Comparison of ENCODE assay signal across 25 cellular contexts in genomic region chr13:111117289-111117688, GRCh38. TPM values are rescaled to one million over a fixed set of nuclear protein-coding genes. Genes with fewer than 3 reads are reported as not detected.
DNase-seq lines count a peak whose midpoint lies in the region; TF ChIP-seq lines count a peak whose summit lies in the region.
"Had no signal": no experiment of that assay in that cellular context is flagged by ENCODE, and none has a peak within 500 bp of the region (broad histone marks: within the 10 kb centered on the region; RNA-seq: fewer than 3 reads in every experiment).

No MANE protein-coding gene starts in this region.

- no TSS peak for BruUV-seq in mammary epithelial cell (replicated peaks; lab: Mats Ljungman, UMichigan)

- in situ Hi-C loops in mammary epithelial cell (cut with MboI; ENCODE audit: low sequenced_read_pairs in 2 of 2) = no loop called here

- H3K27ac ChIP-seq in breast epithelium (peak overlapping the region; percentile 40 to 94), mammary epithelial cell (ENCODE audit: insufficient read depth, low read depth, low read length) (no peak overlapping the region), vagina (peak overlapping the region; percentile 89), prostate gland (no peak overlapping the region), MM.1S (ENCODE audit: low read length) (no peak overlapping the region)

- WGBS in mammary epithelial cell (ENCODE audit: low coverage, missing lambda C conversion rate) = 84% methylated on average over 5 of the region's 5 CpGs
- WGBS in prostate gland = 84% methylated on average over 5 of the region's 5 CpGs

- H3K9ac ChIP-seq in mammary epithelial cell (ENCODE audit: insufficient read depth, low read length) (no peak overlapping the region), MM.1S (ENCODE audit: low read length) (no peak overlapping the region)

- dilution Hi-C loops in mammary epithelial cell (cut with HindIII; ENCODE audit: low sequenced_read_pairs) = no loop called here

- H3K27me3 Mint-ChIP-seq in glutamatergic neuron (ENCODE audit: unreplicated experiment) (peaks cover 28% of the 10 kb centered on the region), osteocyte (ENCODE audit: unreplicated experiment) (no peaks in the 10 kb centered on the region)

- H3K9me3 ChIP-seq in breast epithelium (no peaks in the 10 kb centered on the region), mammary epithelial cell (replicated peaks; ENCODE audit: insufficient read depth, low read length) (no peaks in the 10 kb centered on the region), vagina (no peaks in the 10 kb centered on the region), prostate gland (no peaks in the 10 kb centered on the region), MM.1S (replicated peaks; ENCODE audit: insufficient read depth, low read length) (no peaks in the 10 kb centered on the region)
- H3K9me3 ChIP-seq: BE2C, Caco-2 had no signal

- peaks cover 0 to 5% of the 10 kb centered on the region in 2 donors for H3K4me1 ChIP-seq in breast epithelium
- peaks cover 9% of the 10 kb centered on the region for H3K4me1 ChIP-seq in mammary epithelial cell (ENCODE audit: insufficient read depth, low read length)
- peaks cover 61% of the 10 kb centered on the region for H3K4me1 ChIP-seq in vagina
- H3K4me1 ChIP-seq in prostate gland (replicated peaks) = no peaks in the 10 kb centered on the region
- H3K4me1 ChIP-seq in MM.1S (ENCODE audit: low read length) = peaks cover 4% of the 10 kb centered on the region; the same call in 1 of the 2 replicates
- H3K4me1 ChIP-seq: BE2C had no signal

- TF ChIP-seq POLR2A in breast epithelium (IDR thresholded peaks at IDR 0.05) = no peak
- TF ChIP-seq POLR2A in vagina (IDR thresholded peaks at IDR 0.05) = no peak
- no peak for TF ChIP-seq POLR2A in prostate gland (IDR thresholded peaks at IDR 0.05)

- H3K9me3 Mint-ChIP-seq in glutamatergic neuron (ENCODE audit: unreplicated experiment) = peaks cover 27% of the 10 kb centered on the region
- no peaks in the 10 kb centered on the region for H3K9me3 Mint-ChIP-seq in osteocyte (ENCODE audit: unreplicated experiment)
- H3K9me3 Mint-ChIP-seq: activated T-helper 2 cell treated with anti-CD3 and anti-CD28 coated beads, Interferon-gamma antibody, Interleukin-2, Interleukin-4, amounts not matched to agents 10 μg/mL and 5 μg/mL and 100 μg/mL, durations not matched to agents 14 hours and 24 hours and 36 hours; stimulated activated naive B cell treated with anti-CD40 and anti-IgM and Interleukin-4, amounts not matched to agents 10 μg/mL and 1 μg/mL and 100 μg/mL, for 72 hours had no signal

- intact Hi-C loops in breast epithelium (cut with DNase I; ENCODE audit: low total_unique reads) = no loop called here
- intact Hi-C loops in mammary epithelial cell (cut with micrococcal nuclease) = no loop called here
- intact Hi-C loops in vagina (cut with DNase I) = no loop called here
- intact Hi-C loops in prostate gland (cut with DNase I) = no loop called here

- H3K4me2 ChIP-seq in mammary epithelial cell (ENCODE audit: insufficient read depth, low read depth, low read length) = no peak overlapping the region
- no peak overlapping the region for H3K4me2 ChIP-seq in MM.1S (ENCODE audit: low read depth, low read length)

- H2AFZ ChIP-seq in mammary epithelial cell (ENCODE audit: low read depth, low read length) = no peak overlapping the region
- H2AFZ ChIP-seq in MM.1S (ENCODE audit: low read length) = no peak overlapping the region

- H3K4me1 Mint-ChIP-seq in glutamatergic neuron (ENCODE audit: low read depth, unreplicated experiment) (peaks cover 55% of the 10 kb centered on the region), osteocyte (ENCODE audit: unreplicated experiment) (peaks cover 68% of the 10 kb centered on the region)

- H3K79me2 ChIP-seq in mammary epithelial cell (ENCODE audit: insufficient read depth, low read length) = no peaks in the 10 kb centered on the region
- no peaks in the 10 kb centered on the region for H3K79me2 ChIP-seq in MM.1S (ENCODE audit: low read length)

- peak overlapping the region; percentile 81 for H3K4me3 Mint-ChIP-seq in glutamatergic neuron (ENCODE audit: unreplicated experiment)
- H3K4me3 Mint-ChIP-seq in osteocyte (ENCODE audit: unreplicated experiment) = peak overlapping the region; percentile 91
- H3K4me3 Mint-ChIP-seq: stimulated activated naive B cell treated with anti-CD40 and anti-IgM and Interleukin-4, amounts not matched to agents 10 μg/mL and 1 μg/mL and 100 μg/mL, for 72 hours had no signal

- no peaks in the 10 kb centered on the region for H3K36me3 ChIP-seq in breast epithelium
- no peaks in the 10 kb centered on the region for H3K36me3 ChIP-seq in mammary epithelial cell (ENCODE audit: insufficient read depth, low read length)
- H3K36me3 ChIP-seq in vagina = no peaks in the 10 kb centered on the region
- no peaks in the 10 kb centered on the region for H3K36me3 ChIP-seq in prostate gland
- H3K36me3 ChIP-seq in MM.1S (replicated peaks; ENCODE audit: insufficient read depth, low read length) = no peaks in the 10 kb centered on the region
- H3K36me3 ChIP-seq: BE2C had no signal

- H3K27ac Mint-ChIP-seq in glutamatergic neuron (ENCODE audit: unreplicated experiment) = no peak overlapping the region
- peak overlapping the region; percentile 100 for H3K27ac Mint-ChIP-seq in osteocyte (ENCODE audit: unreplicated experiment)
- H3K27ac Mint-ChIP-seq: activated T-helper 2 cell treated with anti-CD3 and anti-CD28 coated beads, Interferon-gamma antibody, Interleukin-2, Interleukin-4, amounts not matched to agents 10 μg/mL and 5 μg/mL and 100 μg/mL, durations not matched to agents 14 hours and 24 hours and 36 hours; stimulated activated naive B cell treated with anti-CD40 and anti-IgM and Interleukin-4, amounts not matched to agents 10 μg/mL and 1 μg/mL and 100 μg/mL, for 72 hours had no signal

- H4K20me1 ChIP-seq in mammary epithelial cell (ENCODE audit: insufficient read depth, low read length) = no peaks in the 10 kb centered on the region
- H4K20me1 ChIP-seq in MM.1S (ENCODE audit: insufficient read depth, low read length) = no peaks in the 10 kb centered on the region

- TF ChIP-seq CTCF in breast epithelium (IDR thresholded peaks at IDR 0.05) (no peak), mammary epithelial cell (conservative IDR thresholded peaks at IDR 0.05 in 1 of 2, IDR thresholded peaks at IDR 0.05 in 1 of 2; ENCODE audit: extremely low read depth in 1 of 2, insufficient read depth in 1 of 2, low read depth in 1 of 2, low read length in 2 of 2) (no peak), glutamatergic neuron (IDR thresholded peaks at IDR 0.05; ENCODE audit: partially characterized antibody, unreplicated experiment) (no peak), osteocyte (IDR thresholded peaks at IDR 0.05) (no peak), vagina (IDR thresholded peaks at IDR 0.05) (no peak), prostate gland (IDR thresholded peaks at IDR 0.05) (no peak), MM.1S (IDR thresholded peaks at IDR 0.05; ENCODE audit: low read length) (no peak)

- no peak overlapping the region for H3K4me3 ChIP-seq in breast epithelium
- H3K4me3 ChIP-seq in mammary epithelial cell (replicated peaks in 1 of 3; ENCODE audit: insufficient read depth in 1 of 3, low read depth in 2 of 3, low read length in 3 of 3) = no peak overlapping the region
- peak overlapping the region in 1 of 2 donors; percentile 9 for H3K4me3 ChIP-seq in vagina
- no peak overlapping the region for H3K4me3 ChIP-seq in prostate gland
- H3K4me3 ChIP-seq in MM.1S (ENCODE audit: low read length) = no peak overlapping the region
- H3K4me3 ChIP-seq: GM12878 had no signal

- DNase-seq in breast epithelium (ENCODE audit: low spot score in 2 of 2) = no peak
- DNase-seq in mammary epithelial cell = no peak
- no peak for DNase-seq in glutamatergic neuron
- no peak for DNase-seq in osteocyte (ENCODE audit: extremely low spot score, unreplicated experiment)
- DNase-seq in vagina (ENCODE audit: extremely low spot score in 2 of 2) = no peak
- no peak for DNase-seq in prostate gland (ENCODE audit: low spot score)
- DNase-seq in retina = no peak
- no peak for DNase-seq in MM.1S
- DNase-seq: activated CD4-positive, alpha-beta T cell treated with anti-CD3 and anti-CD28 coated beads, Interleukin-2, amount 50 U/mL, for 48 hours; activated CD8-positive, alpha-beta memory T cell treated with anti-CD3 and anti-CD28 coated beads, Interleukin-2, amount 50 U/mL, for 48 hours; BE2C; Caco-2; cortex of kidney; DMS79 treated with DMSO at 0.1 percent for 48 hours; foreskin melanocyte; islet precursor cell; Karpas-422; NCI-H187 treated with DMSO at 0.1 percent for 48 hours; NCI-H2227 treated with DMSO at 0.1 percent for 48 hours; NCI-H774; stimulated activated CD4-positive, alpha-beta T cell treated with anti-CD3 and anti-CD28 coated beads, Interleukin-2, amount 100 ng/mL, for 48 hours; stimulated activated naive B cell treated with anti-CD40 and anti-IgM and Interleukin-4, amounts not matched to agents 10 μg/mL and 1 μg/mL and 100 μg/mL, for 72 hours; T-helper 9 cell had no signal

- H3F3A ChIP-seq in MM.1S (ENCODE audit: insufficient read depth, low read length) = no peaks in the 10 kb centered on the region

- H3K27me3 ChIP-seq in breast epithelium (peaks cover 0 to 58% of the 10 kb centered on the region in 2 donors), mammary epithelial cell (ENCODE audit: insufficient read depth, low read length) (peaks cover 31% of the 10 kb centered on the region), vagina (no peaks in the 10 kb centered on the region), prostate gland (replicated peaks; ENCODE audit: insufficient read depth) (no peaks in the 10 kb centered on the region), MM.1S (replicated peaks; ENCODE audit: insufficient read depth, low read length) (peaks cover 33% of the 10 kb centered on the region)

- peaks cover 4% of the 10 kb centered on the region for H3K36me3 Mint-ChIP-seq in glutamatergic neuron (ENCODE audit: unreplicated experiment)
- peaks cover 15% of the 10 kb centered on the region for H3K36me3 Mint-ChIP-seq in osteocyte (ENCODE audit: unreplicated experiment)
- H3K36me3 Mint-ChIP-seq: stimulated activated naive B cell treated with anti-CD40 and anti-IgM and Interleukin-4, amounts not matched to agents 10 μg/mL and 1 μg/mL and 100 μg/mL, for 72 hours had no signal

- no peaks in the 10 kb centered on the region for H3K9me2 ChIP-seq in MM.1S (replicated peaks; ENCODE audit: insufficient read depth, low read length)

- CTCF ChIA-PET in mammary epithelial cell (lab: Charles Lee; ENCODE audit: low non-redundant PET) = interaction anchor here (0.6 kb wide), 1 partner anchor 776 kb away, joined by 3 read pairs; no protein-coding TSS in a partner anchor

RNA-seq across cellular contexts. Expression of gene ARHGEF7, which starts 2.2 kb away (rescaled TPM):
- total RNA-seq in breast epithelium = 10 to 100 TPM; 79.6 to 92.0 (median 85.5) TPM
- total RNA-seq in mammary epithelial cell = 10 to 100 TPM; 30.0 to 43.5 TPM
- polyA plus RNA-seq in mammary epithelial cell = 20.6 TPM
- 48.2 TPM for polyA minus RNA-seq in mammary epithelial cell
- total RNA-seq in glutamatergic neuron (ENCODE audit: unreplicated experiment) = 227 TPM
- total RNA-seq in osteocyte = 119 and 125 TPM in 2 replicates
- total RNA-seq in vagina = 57.5 TPM
- 10 to 100 TPM; 57.9 to 97.3 TPM for total RNA-seq in prostate gland

Comparison
In these comparisons a context has a peak if more than half of its experiments do, and no peak if none do; other contexts are left out.
1. H3K27ac ChIP-seq: peak in breast epithelium (2 of 2) and vagina (single experiment); none in mammary epithelial cell (single experiment), prostate gland (0 of 2) and MM.1S (single experiment).